ENCODE assay signal across 22 cellular contexts in the genomic region with DNA sequence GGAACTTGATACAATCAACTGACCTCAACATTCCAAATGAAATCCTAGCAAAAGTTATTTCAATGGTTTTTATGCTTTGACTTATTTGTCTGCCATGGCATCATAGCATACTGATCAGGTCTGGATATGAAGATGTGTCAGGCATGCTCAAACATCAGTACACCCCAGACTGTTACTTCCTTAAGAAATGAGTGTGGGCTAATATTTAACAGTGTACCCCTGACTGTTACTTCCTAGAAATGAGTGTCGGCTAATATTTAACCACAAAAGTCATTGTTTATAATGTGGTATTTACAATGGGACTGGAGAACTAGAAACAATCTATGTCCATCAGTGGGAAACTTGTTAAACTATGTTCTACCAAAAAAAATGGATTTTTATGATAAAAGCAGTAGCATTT. TPM values are rescaled to one million over a fixed set of nuclear protein-coding genes. Genes with fewer than 3 reads are reported as not detected.
DNase-seq lines count a peak whose midpoint lies in the region; ATAC-seq, FAIRE-seq and TF ChIP-seq lines count a peak whose summit lies in the region.
"Had no signal": no experiment of that assay in that cellular context is flagged by ENCODE, and none has a peak within 500 bp of the region (broad histone marks: within the 10 kb centered on the region; RNA-seq: fewer than 3 reads in every experiment).

No MANE protein-coding gene starts in this region.

- H3K27ac ChIP-seq in left lung, result no peak overlapping the region
- H3K27ac ChIP-seq: colonic mucosa, uterus had no signal

- no peaks in the 10 kb centered on the region for H3K27me3 ChIP-seq in left lung
- H3K27me3 ChIP-seq: colonic mucosa, uterus had no signal

- H3K9me3 ChIP-seq in left lung, result no peaks in the 10 kb centered on the region
- H3K9me3 ChIP-seq: colonic mucosa, uterus had no signal

- H3K4me3 ChIP-seq in left lung, result no peak overlapping the region
- H3K4me3 ChIP-seq: colonic mucosa, uterus had no signal

- peak; percentile 71 for FAIRE-seq in RCC 7860 (lab: Jason Lieb, UNC)

- no peak for TF ChIP-seq CTCF in left lung (IDR thresholded peaks at IDR 0.05)

- DNase-seq in DMS53 treated with DMSO at 0.1 percent for 48 hours (lab: John Stamatoyannopoulos, UW; ENCODE audit: unreplicated experiment) (peak; percentile 19), RCC 7860 (ENCODE audit: low spot score) (no peak), left lung (no peak), NCI-H345 treated with DMSO at 0.1 percent for 48 hours (lab: John Stamatoyannopoulos, UW; ENCODE audit: unreplicated experiment) (no peak), COLO829 (ENCODE audit: low spot score) (no peak), NCI-H510A treated with DMSO at 0.1 percent for 48 hours (lab: John Stamatoyannopoulos, UW) (no peak)
- DNase-seq in stimulated activated CD4-positive, alpha-beta T cell treated with anti-CD3 and anti-CD28 coated beads, Interleukin-2, amount 100 ng/mL, for 24 hours, result no peak
- DNase-seq: activated CD4-positive, alpha-beta T cell treated with anti-CD3 and anti-CD28 coated beads for 1 hour; colonic mucosa; DMS79; H7; immature natural killer cell; Karpas-422; natural killer cell; NCI-H1092; NCI-H2081 treated with DMSO at 0.1 percent for 48 hours; NCI-H524; posterior cingulate gyrus; RPMI8226; stimulated activated CD4-positive, alpha-beta T cell treated with anti-CD3 and anti-CD28 coated beads, Interleukin-4, amount 100 ng/mL, for 24 hours; uterus had no signal

- H3K36me3 ChIP-seq in left lung, result no peaks in the 10 kb centered on the region
- H3K36me3 ChIP-seq: colonic mucosa, uterus had no signal

- ATAC-seq in GM21381 (IDR thresholded peaks at IDR 0.05; ENCODE audit: unreplicated experiment), result peak; percentile 57
- peak; percentile 15 for ATAC-seq in left lung
- ATAC-seq: natural killer cell had no signal

- no peaks in the 10 kb centered on the region for H3K4me1 ChIP-seq in left lung
- H3K4me1 ChIP-seq: colonic mucosa, uterus had no signal

- intact Hi-C loops in left lung (cut with DNase I), result no loop called here

RNA-seq across cellular contexts. Expression of gene HNRNPA0, which starts 38.1 kb away (rescaled TPM):
- total RNA-seq in left lung, result 10 to 100 TPM; 22.7 to 24.2 TPM

RNA-seq across cellular contexts. Expression of gene KLHL3, which starts 56.4 kb away (rescaled TPM):
- 1 to 10 TPM; 5.4 to 5.5 TPM for total RNA-seq in left lung
